Comparison of ENCODE assay signal across 12 cellular contexts in genomic region chr20:64234291-64234791, GRCh38.
"Had no signal": no experiment of that assay in that cellular context is flagged by ENCODE, and none has a peak within 500 bp of the region (broad histone marks: within the 10 kb centered on the region; RNA-seq: fewer than 3 reads in every experiment).

No MANE protein-coding gene starts in this region.

- H3K27ac ChIP-seq: sigmoid colon, thoracic aorta had no signal

- H3K9me3 ChIP-seq: psoas muscle, sigmoid colon, thoracic aorta had no signal

- H3K36me3 ChIP-seq: sigmoid colon, thoracic aorta had no signal

- H3K27me3 ChIP-seq: sigmoid colon had no signal

- H3K4me3 ChIP-seq: psoas muscle, sigmoid colon, thoracic aorta had no signal

- DNase-seq: activated CD4-positive, alpha-beta T cell treated with anti-CD3 and anti-CD28 coated beads, Interleukin-2, amount 50 U/mL, for 1 hour; activated CD8-positive, alpha-beta memory T cell treated with anti-CD3 and anti-CD28 coated beads for 24 hours; activated naive CD8-positive, alpha-beta T cell treated with anti-CD3 and anti-CD28 coated beads for 36 hours; endodermal cell; mesendoderm; nephron progenitor cell; sigmoid colon; stimulated activated CD4-positive, alpha-beta T cell treated with anti-CD3 and anti-CD28 coated beads, Interleukin-1b, Interleukin-23, amount 100 ng/mL, for 48 hours; T-helper 9 cell had no signal

- ATAC-seq: activated CD4-positive, CD25-positive, alpha-beta regulatory T cell treated with anti-CD3 and anti-CD28 coated beads, Interleukin-2, amount 50 U/mL, for 24 hours had no signal

- H3K4me1 ChIP-seq: sigmoid colon had no signal
